Comparison of ENCODE assay signal across 8 cellular contexts in the genomic region with DNA sequence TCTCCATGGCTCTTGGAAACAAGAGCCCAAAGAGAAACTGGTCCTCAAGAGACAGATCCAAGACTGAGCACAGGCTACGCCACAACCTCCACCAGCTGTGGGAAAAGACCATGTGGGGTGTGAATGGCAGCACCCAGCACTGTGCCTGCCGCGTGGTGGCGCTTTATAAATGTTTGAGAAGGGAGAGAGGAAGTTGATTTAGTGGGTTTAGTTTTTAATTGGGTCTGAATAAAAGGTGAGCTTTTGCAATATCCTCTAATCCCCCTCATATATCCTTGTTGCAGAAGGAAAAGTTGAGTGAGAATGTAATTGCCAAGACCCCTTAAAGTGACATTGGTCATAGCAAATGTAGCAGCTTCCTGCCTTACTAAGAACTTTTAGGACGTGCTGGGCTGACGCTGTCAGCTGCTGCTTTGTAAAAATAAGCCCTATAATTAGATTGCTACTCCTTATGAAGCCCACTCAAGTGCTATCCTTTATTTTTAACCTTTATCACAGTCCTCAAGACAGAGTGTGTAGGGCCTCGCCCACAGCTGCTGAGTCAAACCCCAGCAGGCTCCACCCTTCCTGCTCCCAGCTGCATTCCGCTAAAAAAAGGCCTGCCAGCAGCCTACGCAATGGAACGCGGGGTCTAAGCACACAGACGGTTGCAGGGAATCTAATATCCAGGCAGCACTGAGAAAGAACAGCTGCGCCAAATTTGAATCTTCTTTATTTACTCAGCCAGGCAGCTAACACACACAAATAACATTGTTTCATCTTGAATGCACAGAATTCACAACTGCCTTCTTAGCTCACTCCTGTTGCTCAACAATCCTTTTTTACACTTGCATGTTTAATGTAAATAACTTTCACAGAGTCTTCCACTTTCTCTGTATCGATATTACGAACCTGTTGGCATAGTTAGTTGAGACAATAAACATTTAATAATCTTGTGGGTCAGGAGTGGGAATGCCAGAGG. TPM values are rescaled to one million over a fixed set of nuclear protein-coding genes. Genes with fewer than 3 reads are reported as not detected.
DNase-seq lines count a peak whose midpoint lies in the region; ATAC-seq and TF ChIP-seq lines count a peak whose summit lies in the region.

No MANE protein-coding gene starts in this region.

- H4K20me1 ChIP-seq in OCI-LY1 (ENCODE audit: insufficient read depth, low read length) = no peaks in the 10 kb centered on the region

- TF ChIP-seq POLR2A in esophagus squamous epithelium (IDR thresholded peaks at IDR 0.05) = no peak

- WGBS in esophagus squamous epithelium, 2 donors = 6 to 9% methylated on average over 15 of the region's 15 CpGs

- peak; percentile 60 for TF ChIP-seq CTCF in AG04450 (IDR thresholded peaks at IDR 0.05; ENCODE audit: low read depth, low read length)
- TF ChIP-seq CTCF in OCI-LY1 (IDR thresholded peaks at IDR 0.05; ENCODE audit: low read length) = peak; percentile 96
- TF ChIP-seq CTCF in esophagus squamous epithelium (IDR thresholded peaks at IDR 0.05) = peak; percentile 47 to 70 (median 57)

- H2AFZ ChIP-seq in OCI-LY1 (ENCODE audit: low read length) = peak overlapping the region; percentile 52; the same call in 1 of the 2 replicates

- H3K9me3 ChIP-seq in AG04450 (ENCODE audit: control insufficient read depth, insufficient read depth, low read length) (no peaks in the 10 kb centered on the region), OCI-LY1 (ENCODE audit: low read length) (no peaks in the 10 kb centered on the region), esophagus squamous epithelium (no peaks in the 10 kb centered on the region)
- no peaks in the 10 kb centered on the region for H3K9me3 ChIP-seq in naive thymus-derived CD4-positive, alpha-beta T cell (ENCODE audit: control insufficient read depth in 2 of 3, low read length in 3 of 3)

- DNase-seq in AG04450 (ENCODE audit: low read depth, low spot score) = peak; percentile 91
- DNase-seq in activated T-cell treated with anti-CD3 and anti-CD28 coated beads, Interleukin-2, amount 50 U/mL, for 24 hours = peak; percentile 77
- peak; percentile 15 for DNase-seq in esophagus squamous epithelium (lab: John Stamatoyannopoulos, UW)
- DNase-seq in naive thymus-derived CD4-positive, alpha-beta T cell = peak; percentile 36 to 66 (median 54)
- DNase-seq in stimulated activated naive CD4-positive, alpha-beta T cell treated with Interleukin-2 at 50 U/mL for 16 hours (lab: John Stamatoyannopoulos, UW) = peak; percentile 57

- peak overlapping the region; percentile 91 for H3K27ac Mint-ChIP-seq in activated T-cell treated with anti-CD3 and anti-CD28 coated beads, Interleukin-2, amount 50 U/mL, for 24 hours
- H3K27ac Mint-ChIP-seq in naive thymus-derived CD4-positive, alpha-beta T cell = peak overlapping the region; percentile 23 to 86 (median 51)

- H3K79me2 ChIP-seq in OCI-LY1 (ENCODE audit: insufficient read depth, low read length) = no peaks in the 10 kb centered on the region

- H3K4me1 ChIP-seq in OCI-LY1 (ENCODE audit: insufficient read depth, low read length, severe bottlenecking) (peaks cover 28% of the 10 kb centered on the region), esophagus squamous epithelium (peaks cover 9 to 28% (median 16%) of the 10 kb centered on the region in 3 donors)
- H3K4me1 ChIP-seq in naive thymus-derived CD4-positive, alpha-beta T cell (ENCODE audit: control insufficient read depth in 2 of 2, insufficient read depth in 2 of 2, low read length in 2 of 2) = peaks cover 14% of the 10 kb centered on the region in 2 donors

- no peaks in the 10 kb centered on the region for H3F3A ChIP-seq in OCI-LY1 (ENCODE audit: insufficient read depth, low read length)

- peak overlapping the region; percentile 64 for H3K4me2 ChIP-seq in OCI-LY1 (ENCODE audit: low read length)

- H3K36me3 Mint-ChIP-seq in activated T-cell treated with anti-CD3 and anti-CD28 coated beads, Interleukin-2, amount 50 U/mL, for 24 hours (ENCODE audit: low read depth) = no peaks in the 10 kb centered on the region
- H3K36me3 Mint-ChIP-seq in naive thymus-derived CD4-positive, alpha-beta T cell = no peaks in the 10 kb centered on the region

- H3K27me3 Mint-ChIP-seq in activated T-cell treated with anti-CD3 and anti-CD28 coated beads, Interleukin-2, amount 50 U/mL, for 24 hours = no peaks in the 10 kb centered on the region
- H3K27me3 Mint-ChIP-seq in naive thymus-derived CD4-positive, alpha-beta T cell = no peaks in the 10 kb centered on the region

- H3K4me3 ChIP-seq in AG04450 (ENCODE audit: low read depth, low read length) = peak overlapping the region; percentile 43
- H3K4me3 ChIP-seq in OCI-LY1 (ENCODE audit: low read depth, low read length, poor library complexity, severe bottlenecking) = peak overlapping the region; percentile 37
- H3K4me3 ChIP-seq in esophagus squamous epithelium = peak overlapping the region in 3 of 4 donors; percentile 20 to 42 (median 22)
- peak overlapping the region; percentile 9 for H3K4me3 ChIP-seq in naive thymus-derived CD4-positive, alpha-beta T cell (ENCODE audit: low read length)

- H3K9ac ChIP-seq in OCI-LY1 (ENCODE audit: low read length) = peak overlapping the region; percentile 42

- ATAC-seq in GM18870 (IDR thresholded peaks at IDR 0.05; ENCODE audit: unreplicated experiment) (peak; percentile 49), HG03354 (IDR thresholded peaks at IDR 0.05; ENCODE audit: poor library complexity, severe bottlenecking, unreplicated experiment) (peak; percentile 85)
- ATAC-seq in naive thymus-derived CD4-positive, alpha-beta T cell = peak; percentile 87

- H3K27me3 ChIP-seq in AG04450 (ENCODE audit: control insufficient read depth, insufficient read depth, low read length) (no peaks in the 10 kb centered on the region), OCI-LY1 (ENCODE audit: insufficient read depth, low read length) (no peaks in the 10 kb centered on the region), esophagus squamous epithelium (no peaks in the 10 kb centered on the region)
- no peaks in the 10 kb centered on the region for H3K27me3 ChIP-seq in naive thymus-derived CD4-positive, alpha-beta T cell (ENCODE audit: control insufficient read depth in 2 of 2, insufficient read depth in 2 of 2, low read length in 2 of 2)

- no peaks in the 10 kb centered on the region for H3K9me3 Mint-ChIP-seq in activated T-cell treated with anti-CD3 and anti-CD28 coated beads, Interleukin-2, amount 50 U/mL, for 24 hours
- no peaks in the 10 kb centered on the region for H3K9me3 Mint-ChIP-seq in naive thymus-derived CD4-positive, alpha-beta T cell

- no peaks in the 10 kb centered on the region for H3K9me2 ChIP-seq in OCI-LY1 (ENCODE audit: low read depth, low read length)

- H3K36me3 ChIP-seq in OCI-LY1 (ENCODE audit: insufficient read depth, low read length) = peaks cover 6% of the 10 kb centered on the region; the same call in 1 of the 2 replicates
- H3K36me3 ChIP-seq in esophagus squamous epithelium = no peaks in the 10 kb centered on the region
- no peaks in the 10 kb centered on the region for H3K36me3 ChIP-seq in naive thymus-derived CD4-positive, alpha-beta T cell (ENCODE audit: control insufficient read depth in 2 of 3, insufficient read depth in 3 of 3, low read length in 3 of 3)

- peaks cover 32% of the 10 kb centered on the region for H3K4me1 Mint-ChIP-seq in activated T-cell treated with anti-CD3 and anti-CD28 coated beads, Interleukin-2, amount 50 U/mL, for 24 hours (ENCODE audit: low read depth)
- H3K4me1 Mint-ChIP-seq in naive thymus-derived CD4-positive, alpha-beta T cell = peaks cover 13 to 35% (median 24%) of the 10 kb centered on the region in 7 donors

- CTCF ChIA-PET in AG04450 (lab: Charles Lee) = interaction anchor here (0.5 to 4.0 kb wide), 36 partner anchors 8 to 687 kb away, joined by 3 to 34 read pairs (median 4); a partner anchor contains a TSS
- CTCF ChIA-PET in naive thymus-derived CD4-positive, alpha-beta T cell (lab: Charles Lee) = interaction anchor here (0.6 to 3.7 kb wide), 22 partner anchors 9 to 1363 kb away, joined by 3 to 36 read pairs (median 3); a partner anchor contains a TSS

- H3K27ac ChIP-seq in AG04450 (ENCODE audit: low read depth, low read length) = peak overlapping the region; percentile 75
- H3K27ac ChIP-seq in OCI-LY1 (ENCODE audit: low read depth, low read length, poor library complexity, severe bottlenecking) = peak overlapping the region; percentile 85
- peak overlapping the region; percentile 69 to 93 (median 88) for H3K27ac ChIP-seq in esophagus squamous epithelium
- peak overlapping the region; percentile 43 for H3K27ac ChIP-seq in naive thymus-derived CD4-positive, alpha-beta T cell (ENCODE audit: low read depth, low read length)

- POLR2A ChIA-PET in AG04450 (lab: Yijun Ruan, JAX) = interaction anchor here (0.6 to 1.6 kb wide), 7 partner anchors 20 to 438 kb away, joined by 3 to 20 read pairs (median 6); a partner anchor contains a TSS
- POLR2A ChIA-PET in naive thymus-derived CD4-positive, alpha-beta T cell (lab: Charles Lee) = interaction anchor here (0.6 to 2.1 kb wide), 9 partner anchors 47 to 1615 kb away, joined by 3 to 12 read pairs (median 3); a partner anchor contains a TSS

- H3K4me3 Mint-ChIP-seq in activated T-cell treated with anti-CD3 and anti-CD28 coated beads, Interleukin-2, amount 50 U/mL, for 24 hours = peak overlapping the region; percentile 54
- H3K4me3 Mint-ChIP-seq in naive thymus-derived CD4-positive, alpha-beta T cell = peak overlapping the region; percentile 29 to 76 (median 60)

- intact Hi-C loops in esophagus squamous epithelium (cut with DNase I) = loop anchor here (10.0 kb wide), 1 partner anchor 55 kb away; no protein-coding TSS in a partner anchor
- intact Hi-C loops in naive thymus-derived CD4-positive, alpha-beta T cell (cut with micrococcal nuclease) = loop anchor here (1.0 to 10.0 kb wide), 12 partner anchors 123 to 1648 kb away; a partner anchor contains a TSS

RNA-seq across cellular contexts. Expression of a gene that starts 47.3 kb away (rescaled TPM):
- 545 and 556 TPM in 2 replicates for polyA plus RNA-seq in AG04450 (2011; rRNA removed)
- polyA minus RNA-seq in AG04450 (2011; rRNA and poly(A)+ RNA removed) = 528 and 592 TPM in 2 replicates
- total RNA-seq in esophagus squamous epithelium = 100 to 1,000 TPM; 141 to 247 (median 175) TPM
- 100 to 1,000 TPM in 2 of 5 experiments, 10 to 100 TPM in 3; 84.8 to 117 (median 95.0) TPM for total RNA-seq in naive thymus-derived CD4-positive, alpha-beta T cell
- 100 to 1,000 TPM; 148 to 150 TPM for polyA plus RNA-seq in naive thymus-derived CD4-positive, alpha-beta T cell

Comparison
In these comparisons a context has a peak if more than half of its experiments do, and no peak if none do; other contexts are left out.
1. Peak in every context shown above with its lines: DNase-seq, ATAC-seq, H3K4me3 ChIP-seq and H3K27ac ChIP-seq.
2. DNase-seq: peak in every context shown above with its lines; median percentile 91 in AG04450; 77 in activated T-cell treated with anti-CD3 and anti-CD28 coated beads, Interleukin-2, amount 50 U/mL, for 24 hours; 57 in stimulated activated naive CD4-positive, alpha-beta T cell treated with Interleukin-2 at 50 U/mL for 16 hours; 54 in naive thymus-derived CD4-positive, alpha-beta T cell; 15 in esophagus squamous epithelium.